ENCODE assay signal across 9 cellular contexts in the genomic region with DNA sequence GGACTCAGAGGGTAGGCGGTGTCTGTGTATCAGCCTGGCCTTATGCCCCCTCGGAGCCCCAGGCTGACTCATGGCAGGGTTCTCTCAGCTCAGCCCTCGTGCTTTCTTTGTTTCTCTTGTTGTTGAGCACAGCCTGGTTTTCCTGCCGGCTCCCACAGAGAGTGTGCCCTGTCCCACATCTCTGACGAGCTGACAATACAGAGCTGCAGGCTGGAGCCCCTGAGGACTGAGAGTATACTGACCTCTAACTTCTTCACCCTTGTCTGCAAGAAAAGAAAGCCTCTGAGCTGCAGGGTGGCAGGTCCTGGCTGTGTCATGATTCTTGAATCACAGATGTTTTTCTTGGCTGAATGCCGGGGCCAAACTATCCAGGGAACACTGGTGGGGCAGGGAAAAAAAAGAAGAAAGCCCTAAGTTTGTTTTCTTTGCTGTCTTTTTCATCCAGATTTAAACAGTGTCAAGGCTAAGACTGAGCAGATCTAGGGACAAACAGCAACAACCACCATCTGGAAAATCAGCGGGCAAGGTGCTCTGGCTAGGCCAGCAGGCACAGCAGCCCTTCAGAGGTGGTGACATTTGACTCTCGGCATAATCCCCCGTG.
A peak's percentile ranks its signal among the peaks of the same experiment; 100 is the strongest.
DNase-seq lines count a peak whose midpoint lies in the region; ATAC-seq and TF ChIP-seq lines count a peak whose summit lies in the region.
"Had no signal": no experiment of that assay in that cellular context is flagged by ENCODE, and none has a peak within 500 bp of the region (broad histone marks: within the 10 kb centered on the region; RNA-seq: fewer than 3 reads in every experiment).

No MANE protein-coding gene starts in this region.

- 23 to 38% methylated on average over 9 of the region's 9 CpGs for WGBS in testis, 2 donors

- H3K4me3 Mint-ChIP-seq in immature natural killer cell, result no peak overlapping the region
- H3K4me3 Mint-ChIP-seq: activated naive CD8-positive, alpha-beta T cell treated with anti-CD3 and anti-CD28 coated beads, Interleukin-2, amount 10 ng/mL, durations not matched to agents 7 days and 5 days had no signal

- H3K27ac ChIP-seq in HUES48 (ENCODE audit: low read depth, low read length) (peak overlapping the region; percentile 87), breast epithelium (peak overlapping the region; percentile 11 to 19), testis (peak overlapping the region in 1 of 2 donors; percentile 6)

- no peak for TF ChIP-seq CTCF in breast epithelium (IDR thresholded peaks at IDR 0.05)
- no peak for TF ChIP-seq CTCF in testis (IDR thresholded peaks at IDR 0.05)

- H3K4me1 ChIP-seq in HUES48 (ENCODE audit: control insufficient read depth, insufficient read depth, low read length), result peaks cover 14% of the 10 kb centered on the region
- H3K4me1 ChIP-seq in breast epithelium, result peaks cover 0 to 12% of the 10 kb centered on the region in 2 donors
- peaks cover 14% of the 10 kb centered on the region for H3K4me1 ChIP-seq in testis

- ATAC-seq in HG03097 (IDR thresholded peaks at IDR 0.05; ENCODE audit: low FRiP score, unreplicated experiment) (no peak), GM21737 (IDR thresholded peaks at IDR 0.05; ENCODE audit: unreplicated experiment) (no peak)

- H3K9me3 Mint-ChIP-seq in immature natural killer cell, result no peaks in the 10 kb centered on the region
- H3K9me3 Mint-ChIP-seq: activated naive CD8-positive, alpha-beta T cell treated with anti-CD3 and anti-CD28 coated beads, Interleukin-2, amount 10 ng/mL, durations not matched to agents 7 days and 5 days had no signal

- no peaks in the 10 kb centered on the region for H3K36me3 Mint-ChIP-seq in immature natural killer cell
- H3K36me3 Mint-ChIP-seq: activated naive CD8-positive, alpha-beta T cell treated with anti-CD3 and anti-CD28 coated beads, Interleukin-2, amount 10 ng/mL, durations not matched to agents 7 days and 5 days had no signal

- H3K27ac Mint-ChIP-seq in immature natural killer cell, result no peak overlapping the region
- H3K27ac Mint-ChIP-seq: activated naive CD8-positive, alpha-beta T cell treated with anti-CD3 and anti-CD28 coated beads, Interleukin-2, amount 10 ng/mL, durations not matched to agents 7 days and 5 days had no signal

- peaks cover 2 to 11% (median 5%) of the 10 kb centered on the region in 3 donors for H3K27me3 Mint-ChIP-seq in immature natural killer cell (ENCODE audit: low read depth in 3 of 3)

- no peaks in the 10 kb centered on the region for H3K9me3 ChIP-seq in HUES48 (ENCODE audit: control insufficient read depth, insufficient read depth, low read length)
- H3K9me3 ChIP-seq in breast epithelium, result no peaks in the 10 kb centered on the region
- no peaks in the 10 kb centered on the region for H3K9me3 ChIP-seq in testis

- intact Hi-C loops in breast epithelium (cut with DNase I; ENCODE audit: low total_unique reads), result loop anchor here (5.0 kb wide), 2 partner anchors 102 to 353 kb away; no protein-coding TSS in a partner anchor
- intact Hi-C loops in testis (cut with DNase I; ENCODE audit: low total_unique reads), result no loop called here
- intact Hi-C loops in posterior vena cava (cut with DNase I), result no loop called here

- H3K9ac ChIP-seq in HUES48 (ENCODE audit: low read depth, low read length), result 0 out of 2 replicates have a peak overlapping the region, but pooled peaks have one; percentile 6

- H3K4me1 Mint-ChIP-seq in immature natural killer cell, result no peaks in the 10 kb centered on the region
- H3K4me1 Mint-ChIP-seq: activated naive CD8-positive, alpha-beta T cell treated with anti-CD3 and anti-CD28 coated beads, Interleukin-2, amount 10 ng/mL, durations not matched to agents 7 days and 5 days had no signal

- TF ChIP-seq POLR2A in breast epithelium (IDR thresholded peaks at IDR 0.05) (no peak), testis (IDR thresholded peaks at IDR 0.05) (no peak)

- H3K27me3 ChIP-seq in HUES48 (ENCODE audit: control insufficient read depth, insufficient read depth, low read length) (no peaks in the 10 kb centered on the region), breast epithelium (no peaks in the 10 kb centered on the region), testis (no peaks in the 10 kb centered on the region)

- H3K36me3 ChIP-seq in HUES48 (ENCODE audit: control insufficient read depth, insufficient read depth, low read length) (no peaks in the 10 kb centered on the region), breast epithelium (no peaks in the 10 kb centered on the region), testis (ENCODE audit: low read depth, missing control alignments) (no peaks in the 10 kb centered on the region)

- DNase-seq in breast epithelium (ENCODE audit: low spot score in 2 of 2), result peak in 1 of 2 donors; percentile 20
- DNase-seq in iris pigment epithelial cell (ENCODE audit: low read depth), result peak; percentile 61
- peak; percentile 29 for DNase-seq in testis
- no peak for DNase-seq in posterior vena cava (ENCODE audit: low spot score)
- no peak for DNase-seq in immature natural killer cell
- DNase-seq: activated naive CD8-positive, alpha-beta T cell treated with anti-CD3 and anti-CD28 coated beads, Interleukin-2, amount 10 ng/mL, durations not matched to agents 7 days and 5 days had no signal

- no peak overlapping the region for H3K4me3 ChIP-seq in HUES48 (ENCODE audit: low read depth, low read length)
- no peak overlapping the region for H3K4me3 ChIP-seq in breast epithelium
- no peak overlapping the region for H3K4me3 ChIP-seq in testis

Comparison
In these comparisons a context has a peak if more than half of its experiments do, and no peak if none do; other contexts are left out.
1. DNase-seq: peak in iris pigment epithelial cell (single experiment) and testis (single experiment); none in posterior vena cava (single experiment) and immature natural killer cell (0 of 3).